Comparison of ENCODE assay signal across 20 cellular contexts in the genomic region with DNA sequence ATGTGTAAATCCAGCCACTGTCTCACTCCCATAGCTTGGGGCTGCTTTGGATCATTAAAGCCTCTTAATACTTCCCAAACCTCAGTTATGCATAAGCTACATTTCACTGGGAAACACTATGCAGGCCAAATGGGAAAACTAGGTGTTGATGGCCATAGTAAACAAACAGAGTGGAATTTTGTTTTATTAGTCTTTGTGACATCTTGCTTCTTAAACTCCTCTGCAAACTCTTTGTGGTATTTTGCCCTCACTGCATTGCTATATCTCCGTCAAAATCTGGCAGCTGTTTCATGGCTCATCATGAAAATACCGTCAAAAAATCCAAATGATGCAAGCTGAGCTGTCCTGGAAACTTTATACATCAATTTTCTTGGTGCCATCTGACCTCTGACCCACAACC.
"Had no signal": no experiment of that assay in that cellular context is flagged by ENCODE, and none has a peak within 500 bp of the region (broad histone marks: within the 10 kb centered on the region; RNA-seq: fewer than 3 reads in every experiment).

No MANE protein-coding gene starts in this region.

- H3K9me3 ChIP-seq: esophagus squamous epithelium, heart left ventricle, suprapubic skin, tibial artery, upper lobe of right lung, vagina had no signal

- DNase-seq: effector memory CD8-positive, alpha-beta T cell; esophagus squamous epithelium; foreskin melanocyte; heart left ventricle; hippocampal formation; left colon; mesendoderm; naive thymus-derived CD4-positive, alpha-beta T cell; nephron progenitor cell; right cardiac atrium; stimulated activated CD4-positive, alpha-beta T cell treated with anti-CD3 and anti-CD28 coated beads, Interleukin-4, amount 100 ng/mL, for 1 hour; stimulated activated CD8-positive, alpha-beta memory T cell treated with anti-CD3 and anti-CD28 coated beads, Interleukin-4, amount 100 ng/mL, for 48 hours; stimulated activated naive CD8-positive, alpha-beta T cell treated with anti-CD3 and anti-CD28 coated beads, Interleukin-15, Interleukin-2, amounts not matched to agents 100 U/mL and 50 U/mL, for 24 hours; tibial artery; upper lobe of right lung had no signal

- H3K4me3 ChIP-seq: esophagus squamous epithelium, heart left ventricle, suprapubic skin, tibial artery, upper lobe of right lung, vagina had no signal

- H3K27me3 ChIP-seq: esophagus squamous epithelium, heart left ventricle, suprapubic skin, tibial artery, upper lobe of right lung, vagina had no signal

- H3K36me3 ChIP-seq: esophagus squamous epithelium, heart left ventricle, suprapubic skin, tibial artery, upper lobe of right lung, vagina had no signal

- H2AFZ ChIP-seq: parathyroid adenoma had no signal

- H3K4me1 ChIP-seq: parathyroid adenoma, suprapubic skin, upper lobe of right lung had no signal

- H3K79me2 ChIP-seq: parathyroid adenoma had no signal

- H3K9ac ChIP-seq: parathyroid adenoma had no signal

- ATAC-seq: effector memory CD8-positive, alpha-beta T cell; heart left ventricle; left colon; naive thymus-derived CD4-positive, alpha-beta T cell; right cardiac atrium; stimulated activated effector memory CD8-positive, alpha-beta T cell treated with anti-CD3 and anti-CD28 coated beads, Interleukin-12 subunit alpha, Interleukin-12 subunit beta, amount 100 ng/mL, for 72 hours; stimulated activated naive CD8-positive, alpha-beta T cell treated with anti-CD3 and anti-CD28 coated beads, Interleukin-15, Interleukin-2, amounts not matched to agents 100 U/mL and 50 U/mL, for 24 hours; upper lobe of right lung had no signal

- H3K27ac ChIP-seq: epithelial cell of prostate, esophagus squamous epithelium, heart left ventricle, parathyroid adenoma, suprapubic skin, tibial artery, upper lobe of right lung, vagina had no signal
